ENCODE assay signal across 1 cellular context in the genomic region with DNA sequence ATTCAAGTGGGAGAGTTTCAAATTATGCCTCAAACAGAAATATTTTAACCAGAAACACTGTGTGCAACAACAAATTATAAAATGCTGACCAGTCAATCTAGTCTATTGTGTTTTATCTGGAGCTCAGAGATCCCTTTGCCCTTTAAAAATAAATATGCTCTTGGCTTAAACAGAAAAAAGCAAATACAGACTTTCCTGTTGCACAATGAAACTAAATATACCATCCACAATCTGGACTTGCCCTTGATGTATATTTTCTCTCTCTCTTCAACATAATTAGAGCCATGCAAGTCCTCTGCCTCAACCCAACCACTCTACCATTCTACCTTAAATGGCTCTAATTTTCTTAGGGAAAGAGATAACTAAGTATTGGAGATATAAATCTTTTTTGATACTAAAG.
TF ChIP-seq lines count a peak whose summit lies in the region.

No MANE protein-coding gene starts in this region.

TF ChIP-seq in HepG2, 621 proteins besides CTCF, POLR2A, EP300 and RAD21 (continued from another document and continues in another):
- TF ChIP-seq, protein P1, sequence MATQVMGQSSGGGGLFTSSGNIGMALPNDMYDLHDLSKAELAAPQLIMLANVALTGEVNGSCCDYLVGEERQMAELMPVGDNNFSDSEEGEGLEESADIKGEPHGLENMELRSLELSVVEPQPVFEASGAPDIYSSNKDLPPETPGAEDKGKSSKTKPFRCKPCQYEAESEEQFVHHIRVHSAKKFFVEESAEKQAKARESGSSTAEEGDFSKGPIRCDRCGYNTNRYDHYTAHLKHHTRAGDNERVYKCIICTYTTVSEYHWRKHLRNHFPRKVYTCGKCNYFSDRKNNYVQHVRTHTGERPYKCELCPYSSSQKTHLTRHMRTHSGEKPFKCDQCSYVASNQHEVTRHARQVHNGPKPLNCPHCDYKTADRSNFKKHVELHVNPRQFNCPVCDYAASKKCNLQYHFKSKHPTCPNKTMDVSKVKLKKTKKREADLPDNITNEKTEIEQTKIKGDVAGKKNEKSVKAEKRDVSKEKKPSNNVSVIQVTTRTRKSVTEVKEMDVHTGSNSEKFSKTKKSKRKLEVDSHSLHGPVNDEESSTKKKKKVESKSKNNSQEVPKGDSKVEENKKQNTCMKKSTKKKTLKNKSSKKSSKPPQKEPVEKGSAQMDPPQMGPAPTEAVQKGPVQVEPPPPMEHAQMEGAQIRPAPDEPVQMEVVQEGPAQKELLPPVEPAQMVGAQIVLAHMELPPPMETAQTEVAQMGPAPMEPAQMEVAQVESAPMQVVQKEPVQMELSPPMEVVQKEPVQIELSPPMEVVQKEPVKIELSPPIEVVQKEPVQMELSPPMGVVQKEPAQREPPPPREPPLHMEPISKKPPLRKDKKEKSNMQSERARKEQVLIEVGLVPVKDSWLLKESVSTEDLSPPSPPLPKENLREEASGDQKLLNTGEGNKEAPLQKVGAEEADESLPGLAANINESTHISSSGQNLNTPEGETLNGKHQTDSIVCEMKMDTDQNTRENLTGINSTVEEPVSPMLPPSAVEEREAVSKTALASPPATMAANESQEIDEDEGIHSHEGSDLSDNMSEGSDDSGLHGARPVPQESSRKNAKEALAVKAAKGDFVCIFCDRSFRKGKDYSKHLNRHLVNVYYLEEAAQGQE (IDR thresholded peaks at IDR 0.05; ENCODE audit: borderline replicate concordance in 1 of 2, low read depth in 1 of 2, low read length in 2 of 2), result 0 out of 4 replicates have a peak, but pooled peaks of 1 of the 2 experiments have one; percentile 64
- TF ChIP-seq NFE2L1 (CRISPR knock-in tag; IDR thresholded peaks at IDR 0.05; ENCODE audit: borderline replicate concordance), result no peak
- no peak for TF ChIP-seq ZNF317 (CRISPR knock-in tag; IDR thresholded peaks at IDR 0.05)
- TF ChIP-seq NFYB (CRISPR knock-in tag; IDR thresholded peaks at IDR 0.05), result no peak
- TF ChIP-seq, protein P2, sequence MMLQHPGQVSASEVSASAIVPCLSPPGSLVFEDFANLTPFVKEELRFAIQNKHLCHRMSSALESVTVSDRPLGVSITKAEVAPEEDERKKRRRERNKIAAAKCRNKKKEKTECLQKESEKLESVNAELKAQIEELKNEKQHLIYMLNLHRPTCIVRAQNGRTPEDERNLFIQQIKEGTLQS (CRISPR knock-in tag; IDR thresholded peaks at IDR 0.05), result no peak
- no peak for TF ChIP-seq ZNF619 (CRISPR knock-in tag; IDR thresholded peaks at IDR 0.05)
- TF ChIP-seq, protein P3, sequence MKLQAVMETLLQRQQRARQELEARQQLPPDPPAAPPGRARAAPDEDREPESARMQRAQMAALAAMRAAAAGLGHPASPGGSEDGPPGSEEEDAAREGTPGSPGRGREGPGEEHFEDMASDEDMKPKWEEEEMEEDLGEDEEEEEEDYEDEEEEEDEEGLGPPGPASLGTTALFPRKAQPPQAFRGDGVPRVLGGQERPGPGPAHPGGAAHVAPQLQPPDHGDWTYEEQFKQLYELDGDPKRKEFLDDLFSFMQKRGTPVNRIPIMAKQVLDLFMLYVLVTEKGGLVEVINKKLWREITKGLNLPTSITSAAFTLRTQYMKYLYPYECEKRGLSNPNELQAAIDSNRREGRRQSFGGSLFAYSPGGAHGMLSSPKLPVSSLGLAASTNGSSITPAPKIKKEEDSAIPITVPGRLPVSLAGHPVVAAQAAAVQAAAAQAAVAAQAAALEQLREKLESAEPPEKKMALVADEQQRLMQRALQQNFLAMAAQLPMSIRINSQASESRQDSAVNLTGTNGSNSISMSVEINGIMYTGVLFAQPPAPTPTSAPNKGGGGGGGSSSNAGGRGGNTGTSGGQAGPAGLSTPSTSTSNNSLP (IDR thresholded peaks at IDR 0.05; ENCODE audit: low read depth, low read length), result peak; percentile 93
- TF ChIP-seq, protein P4, sequence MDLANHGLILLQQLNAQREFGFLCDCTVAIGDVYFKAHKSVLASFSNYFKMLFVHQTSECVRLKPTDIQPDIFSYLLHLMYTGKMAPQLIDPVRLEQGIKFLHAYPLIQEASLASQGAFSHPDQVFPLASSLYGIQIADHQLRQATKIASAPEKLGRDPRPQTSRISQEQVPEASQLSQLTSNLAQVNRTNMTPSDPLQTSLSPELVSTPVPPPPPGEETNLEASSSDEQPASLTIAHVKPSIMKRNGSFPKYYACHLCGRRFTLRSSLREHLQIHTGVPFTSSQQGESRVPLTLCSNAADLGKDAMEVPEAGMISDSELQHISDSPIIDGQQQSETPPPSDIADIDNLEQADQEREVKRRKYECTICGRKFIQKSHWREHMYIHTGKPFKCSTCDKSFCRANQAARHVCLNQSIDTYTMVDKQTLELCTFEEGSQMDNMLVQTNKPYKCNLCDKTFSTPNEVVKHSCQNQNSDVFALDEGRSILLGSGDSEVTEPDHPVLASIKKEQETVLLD (CRISPR knock-in tag; IDR thresholded peaks at IDR 0.05; ENCODE audit: low read depth), result no peak
- TF ChIP-seq XRCC5 (optimal IDR thresholded peaks at IDR 0.05; ENCODE audit: low read length), result no peak
- TF ChIP-seq, protein P5, sequence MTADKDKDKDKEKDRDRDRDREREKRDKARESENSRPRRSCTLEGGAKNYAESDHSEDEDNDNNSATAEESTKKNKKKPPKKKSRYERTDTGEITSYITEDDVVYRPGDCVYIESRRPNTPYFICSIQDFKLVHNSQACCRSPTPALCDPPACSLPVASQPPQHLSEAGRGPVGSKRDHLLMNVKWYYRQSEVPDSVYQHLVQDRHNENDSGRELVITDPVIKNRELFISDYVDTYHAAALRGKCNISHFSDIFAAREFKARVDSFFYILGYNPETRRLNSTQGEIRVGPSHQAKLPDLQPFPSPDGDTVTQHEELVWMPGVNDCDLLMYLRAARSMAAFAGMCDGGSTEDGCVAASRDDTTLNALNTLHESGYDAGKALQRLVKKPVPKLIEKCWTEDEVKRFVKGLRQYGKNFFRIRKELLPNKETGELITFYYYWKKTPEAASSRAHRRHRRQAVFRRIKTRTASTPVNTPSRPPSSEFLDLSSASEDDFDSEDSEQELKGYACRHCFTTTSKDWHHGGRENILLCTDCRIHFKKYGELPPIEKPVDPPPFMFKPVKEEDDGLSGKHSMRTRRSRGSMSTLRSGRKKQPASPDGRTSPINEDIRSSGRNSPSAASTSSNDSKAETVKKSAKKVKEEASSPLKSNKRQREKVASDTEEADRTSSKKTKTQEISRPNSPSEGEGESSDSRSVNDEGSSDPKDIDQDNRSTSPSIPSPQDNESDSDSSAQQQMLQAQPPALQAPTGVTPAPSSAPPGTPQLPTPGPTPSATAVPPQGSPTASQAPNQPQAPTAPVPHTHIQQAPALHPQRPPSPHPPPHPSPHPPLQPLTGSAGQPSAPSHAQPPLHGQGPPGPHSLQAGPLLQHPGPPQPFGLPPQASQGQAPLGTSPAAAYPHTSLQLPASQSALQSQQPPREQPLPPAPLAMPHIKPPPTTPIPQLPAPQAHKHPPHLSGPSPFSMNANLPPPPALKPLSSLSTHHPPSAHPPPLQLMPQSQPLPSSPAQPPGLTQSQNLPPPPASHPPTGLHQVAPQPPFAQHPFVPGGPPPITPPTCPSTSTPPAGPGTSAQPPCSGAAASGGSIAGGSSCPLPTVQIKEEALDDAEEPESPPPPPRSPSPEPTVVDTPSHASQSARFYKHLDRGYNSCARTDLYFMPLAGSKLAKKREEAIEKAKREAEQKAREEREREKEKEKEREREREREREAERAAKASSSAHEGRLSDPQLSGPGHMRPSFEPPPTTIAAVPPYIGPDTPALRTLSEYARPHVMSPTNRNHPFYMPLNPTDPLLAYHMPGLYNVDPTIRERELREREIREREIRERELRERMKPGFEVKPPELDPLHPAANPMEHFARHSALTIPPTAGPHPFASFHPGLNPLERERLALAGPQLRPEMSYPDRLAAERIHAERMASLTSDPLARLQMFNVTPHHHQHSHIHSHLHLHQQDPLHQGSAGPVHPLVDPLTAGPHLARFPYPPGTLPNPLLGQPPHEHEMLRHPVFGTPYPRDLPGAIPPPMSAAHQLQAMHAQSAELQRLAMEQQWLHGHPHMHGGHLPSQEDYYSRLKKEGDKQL (CRISPR knock-in tag; IDR thresholded peaks at IDR 0.05; ENCODE audit: low read depth), result peak; percentile 85
- TF ChIP-seq, protein P6, sequence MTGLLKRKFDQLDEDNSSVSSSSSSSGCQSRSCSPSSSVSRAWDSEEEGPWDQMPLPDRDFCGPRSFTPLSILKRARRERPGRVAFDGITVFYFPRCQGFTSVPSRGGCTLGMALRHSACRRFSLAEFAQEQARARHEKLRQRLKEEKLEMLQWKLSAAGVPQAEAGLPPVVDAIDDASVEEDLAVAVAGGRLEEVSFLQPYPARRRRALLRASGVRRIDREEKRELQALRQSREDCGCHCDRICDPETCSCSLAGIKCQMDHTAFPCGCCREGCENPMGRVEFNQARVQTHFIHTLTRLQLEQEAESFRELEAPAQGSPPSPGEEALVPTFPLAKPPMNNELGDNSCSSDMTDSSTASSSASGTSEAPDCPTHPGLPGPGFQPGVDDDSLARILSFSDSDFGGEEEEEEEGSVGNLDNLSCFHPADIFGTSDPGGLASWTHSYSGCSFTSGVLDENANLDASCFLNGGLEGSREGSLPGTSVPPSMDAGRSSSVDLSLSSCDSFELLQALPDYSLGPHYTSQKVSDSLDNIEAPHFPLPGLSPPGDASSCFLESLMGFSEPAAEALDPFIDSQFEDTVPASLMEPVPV (CRISPR knock-in tag; IDR thresholded peaks at IDR 0.05), result 0 out of 2 replicates have a peak, but pooled peaks have one; percentile 37
- TF ChIP-seq ZNF530 (CRISPR knock-in tag; IDR thresholded peaks at IDR 0.05; ENCODE audit: low read depth), result no peak
- TF ChIP-seq ZNF546 (CRISPR knock-in tag; conservative IDR thresholded peaks at IDR 0.05), result no peak
- peak; percentile 55; the same call in 1 of the 2 replicates for TF ChIP-seq ATF1 (CRISPR knock-in tag; IDR thresholded peaks at IDR 0.05)
- TF ChIP-seq, protein P7, sequence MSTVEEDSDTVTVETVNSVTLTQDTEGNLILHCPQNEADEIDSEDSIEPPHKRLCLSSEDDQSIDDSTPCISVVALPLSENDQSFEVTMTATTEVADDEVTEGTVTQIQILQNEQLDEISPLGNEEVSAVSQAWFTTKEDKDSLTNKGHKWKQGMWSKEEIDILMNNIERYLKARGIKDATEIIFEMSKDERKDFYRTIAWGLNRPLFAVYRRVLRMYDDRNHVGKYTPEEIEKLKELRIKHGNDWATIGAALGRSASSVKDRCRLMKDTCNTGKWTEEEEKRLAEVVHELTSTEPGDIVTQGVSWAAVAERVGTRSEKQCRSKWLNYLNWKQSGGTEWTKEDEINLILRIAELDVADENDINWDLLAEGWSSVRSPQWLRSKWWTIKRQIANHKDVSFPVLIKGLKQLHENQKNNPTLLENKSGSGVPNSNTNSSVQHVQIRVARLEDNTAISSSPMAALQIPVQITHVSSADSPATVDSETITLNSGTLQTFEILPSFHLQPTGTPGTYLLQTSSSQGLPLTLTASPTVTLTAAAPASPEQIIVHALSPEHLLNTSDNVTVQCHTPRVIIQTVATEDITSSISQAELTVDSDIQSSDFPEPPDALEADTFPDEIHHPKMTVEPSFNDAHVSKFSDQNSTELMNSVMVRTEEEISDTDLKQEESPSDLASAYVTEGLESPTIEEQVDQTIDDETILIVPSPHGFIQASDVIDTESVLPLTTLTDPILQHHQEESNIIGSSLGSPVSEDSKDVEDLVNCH (CRISPR knock-in tag; IDR thresholded peaks at IDR 0.05), result no peak
- TF ChIP-seq ZNF678 (CRISPR knock-in tag; IDR thresholded peaks at IDR 0.05), result no peak
- TF ChIP-seq, protein P8, sequence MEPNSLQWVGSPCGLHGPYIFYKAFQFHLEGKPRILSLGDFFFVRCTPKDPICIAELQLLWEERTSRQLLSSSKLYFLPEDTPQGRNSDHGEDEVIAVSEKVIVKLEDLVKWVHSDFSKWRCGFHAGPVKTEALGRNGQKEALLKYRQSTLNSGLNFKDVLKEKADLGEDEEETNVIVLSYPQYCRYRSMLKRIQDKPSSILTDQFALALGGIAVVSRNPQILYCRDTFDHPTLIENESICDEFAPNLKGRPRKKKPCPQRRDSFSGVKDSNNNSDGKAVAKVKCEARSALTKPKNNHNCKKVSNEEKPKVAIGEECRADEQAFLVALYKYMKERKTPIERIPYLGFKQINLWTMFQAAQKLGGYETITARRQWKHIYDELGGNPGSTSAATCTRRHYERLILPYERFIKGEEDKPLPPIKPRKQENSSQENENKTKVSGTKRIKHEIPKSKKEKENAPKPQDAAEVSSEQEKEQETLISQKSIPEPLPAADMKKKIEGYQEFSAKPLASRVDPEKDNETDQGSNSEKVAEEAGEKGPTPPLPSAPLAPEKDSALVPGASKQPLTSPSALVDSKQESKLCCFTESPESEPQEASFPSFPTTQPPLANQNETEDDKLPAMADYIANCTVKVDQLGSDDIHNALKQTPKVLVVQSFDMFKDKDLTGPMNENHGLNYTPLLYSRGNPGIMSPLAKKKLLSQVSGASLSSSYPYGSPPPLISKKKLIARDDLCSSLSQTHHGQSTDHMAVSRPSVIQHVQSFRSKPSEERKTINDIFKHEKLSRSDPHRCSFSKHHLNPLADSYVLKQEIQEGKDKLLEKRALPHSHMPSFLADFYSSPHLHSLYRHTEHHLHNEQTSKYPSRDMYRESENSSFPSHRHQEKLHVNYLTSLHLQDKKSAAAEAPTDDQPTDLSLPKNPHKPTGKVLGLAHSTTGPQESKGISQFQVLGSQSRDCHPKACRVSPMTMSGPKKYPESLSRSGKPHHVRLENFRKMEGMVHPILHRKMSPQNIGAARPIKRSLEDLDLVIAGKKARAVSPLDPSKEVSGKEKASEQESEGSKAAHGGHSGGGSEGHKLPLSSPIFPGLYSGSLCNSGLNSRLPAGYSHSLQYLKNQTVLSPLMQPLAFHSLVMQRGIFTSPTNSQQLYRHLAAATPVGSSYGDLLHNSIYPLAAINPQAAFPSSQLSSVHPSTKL (CRISPR knock-in tag; IDR thresholded peaks at IDR 0.05), result peak; percentile 98
- TF ChIP-seq, protein P9, sequence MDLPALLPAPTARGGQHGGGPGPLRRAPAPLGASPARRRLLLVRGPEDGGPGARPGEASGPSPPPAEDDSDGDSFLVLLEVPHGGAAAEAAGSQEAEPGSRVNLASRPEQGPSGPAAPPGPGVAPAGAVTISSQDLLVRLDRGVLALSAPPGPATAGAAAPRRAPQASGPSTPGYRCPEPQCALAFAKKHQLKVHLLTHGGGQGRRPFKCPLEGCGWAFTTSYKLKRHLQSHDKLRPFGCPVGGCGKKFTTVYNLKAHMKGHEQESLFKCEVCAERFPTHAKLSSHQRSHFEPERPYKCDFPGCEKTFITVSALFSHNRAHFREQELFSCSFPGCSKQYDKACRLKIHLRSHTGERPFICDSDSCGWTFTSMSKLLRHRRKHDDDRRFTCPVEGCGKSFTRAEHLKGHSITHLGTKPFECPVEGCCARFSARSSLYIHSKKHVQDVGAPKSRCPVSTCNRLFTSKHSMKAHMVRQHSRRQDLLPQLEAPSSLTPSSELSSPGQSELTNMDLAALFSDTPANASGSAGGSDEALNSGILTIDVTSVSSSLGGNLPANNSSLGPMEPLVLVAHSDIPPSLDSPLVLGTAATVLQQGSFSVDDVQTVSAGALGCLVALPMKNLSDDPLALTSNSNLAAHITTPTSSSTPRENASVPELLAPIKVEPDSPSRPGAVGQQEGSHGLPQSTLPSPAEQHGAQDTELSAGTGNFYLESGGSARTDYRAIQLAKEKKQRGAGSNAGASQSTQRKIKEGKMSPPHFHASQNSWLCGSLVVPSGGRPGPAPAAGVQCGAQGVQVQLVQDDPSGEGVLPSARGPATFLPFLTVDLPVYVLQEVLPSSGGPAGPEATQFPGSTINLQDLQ (CRISPR knock-in tag; IDR thresholded peaks at IDR 0.05), result no peak
- TF ChIP-seq, protein P10, sequence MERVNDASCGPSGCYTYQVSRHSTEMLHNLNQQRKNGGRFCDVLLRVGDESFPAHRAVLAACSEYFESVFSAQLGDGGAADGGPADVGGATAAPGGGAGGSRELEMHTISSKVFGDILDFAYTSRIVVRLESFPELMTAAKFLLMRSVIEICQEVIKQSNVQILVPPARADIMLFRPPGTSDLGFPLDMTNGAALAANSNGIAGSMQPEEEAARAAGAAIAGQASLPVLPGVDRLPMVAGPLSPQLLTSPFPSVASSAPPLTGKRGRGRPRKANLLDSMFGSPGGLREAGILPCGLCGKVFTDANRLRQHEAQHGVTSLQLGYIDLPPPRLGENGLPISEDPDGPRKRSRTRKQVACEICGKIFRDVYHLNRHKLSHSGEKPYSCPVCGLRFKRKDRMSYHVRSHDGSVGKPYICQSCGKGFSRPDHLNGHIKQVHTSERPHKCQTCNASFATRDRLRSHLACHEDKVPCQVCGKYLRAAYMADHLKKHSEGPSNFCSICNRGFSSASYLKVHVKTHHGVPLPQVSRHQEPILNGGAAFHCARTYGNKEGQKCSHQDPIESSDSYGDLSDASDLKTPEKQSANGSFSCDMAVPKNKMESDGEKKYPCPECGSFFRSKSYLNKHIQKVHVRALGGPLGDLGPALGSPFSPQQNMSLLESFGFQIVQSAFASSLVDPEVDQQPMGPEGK (CRISPR knock-in tag; IDR thresholded peaks at IDR 0.05), result peak; percentile 26; the same call in 1 of the 2 replicates
- no peak for TF ChIP-seq TP53 (CRISPR knock-in tag; conservative IDR thresholded peaks at IDR 0.05)
